In the genomic region with DNA sequence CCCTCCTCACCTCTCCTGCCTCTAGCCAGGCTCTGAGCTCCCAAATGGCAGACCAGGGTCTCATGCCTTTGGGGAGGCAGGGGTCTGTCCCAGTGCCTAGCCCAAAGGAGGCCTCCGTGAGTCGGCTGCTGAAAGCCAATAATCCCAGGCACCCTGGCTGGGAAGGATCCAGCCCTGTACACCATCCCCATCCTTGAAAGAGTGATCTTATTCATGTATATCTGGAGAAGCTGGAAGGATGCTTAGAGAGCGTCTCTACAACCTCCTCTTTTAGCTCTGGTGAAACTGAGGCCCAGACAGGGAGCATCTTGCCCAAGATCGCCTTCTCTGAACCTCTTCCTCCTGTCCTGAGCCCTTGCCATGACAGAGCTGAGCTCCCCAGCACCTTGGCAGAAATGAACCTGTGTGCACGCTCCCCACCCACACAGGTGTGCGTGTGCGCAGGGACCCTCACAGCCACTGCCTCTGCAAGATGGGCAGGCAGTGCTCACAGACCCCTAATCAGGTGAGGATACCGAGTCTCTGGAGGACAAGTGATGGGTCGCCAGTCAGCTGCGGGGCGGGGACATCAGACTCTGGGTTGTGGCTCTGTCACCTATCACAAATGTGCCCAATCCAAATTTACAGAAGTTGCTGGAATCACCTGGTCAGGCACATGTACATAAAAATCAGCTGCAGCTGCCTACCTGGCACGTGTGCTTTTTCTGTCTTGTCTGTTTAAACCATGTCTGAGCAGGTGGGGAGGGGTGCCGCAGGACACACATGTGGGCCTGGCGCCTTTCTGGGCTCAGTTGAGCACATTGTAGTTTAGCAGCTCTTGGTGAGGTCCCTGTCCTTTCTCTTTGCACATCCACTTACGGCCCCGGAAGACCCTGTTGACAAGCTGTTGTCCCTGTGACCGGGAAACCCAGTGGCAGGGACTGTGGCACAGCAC, we compare ENCODE assay signal across 14 cellular contexts. TPM values are rescaled to one million over a fixed set of nuclear protein-coding genes. Genes with fewer than 3 reads are reported as not detected.
DNase-seq lines count a peak whose midpoint lies in the region; ATAC-seq, FAIRE-seq and TF ChIP-seq lines count a peak whose summit lies in the region.
"Had no signal": no experiment of that assay in that cellular context is flagged by ENCODE, and none has a peak within 500 bp of the region (broad histone marks: within the 10 kb centered on the region; RNA-seq: fewer than 3 reads in every experiment).

No MANE protein-coding gene starts in this region.

- no peaks in the 10 kb centered on the region for H3K79me1 ChIP-seq in H9 (ENCODE audit: insufficient read depth, low read depth, low read length, poor library complexity, severe bottlenecking)

- TF ChIP-seq POLR2A in body of pancreas (IDR thresholded peaks at IDR 0.05) (no peak), gastrocnemius medialis (IDR thresholded peaks at IDR 0.05) (no peak)

- no peak overlapping the region for H4K91ac ChIP-seq in H9 (ENCODE audit: insufficient read length, low read depth, low read length)

- no peak overlapping the region for H2BK5ac ChIP-seq in H9 (ENCODE audit: insufficient read length, low read length)

- no peak for FAIRE-seq in kidney (lab: Jason Lieb, UNC)

- H3K27me3 ChIP-seq in H9 (ENCODE audit: insufficient read depth, low read length) (peaks cover 16% of the 10 kb centered on the region; the same call in 1 of the 2 replicates), body of pancreas (no peaks in the 10 kb centered on the region), gastrocnemius medialis (no peaks in the 10 kb centered on the region), SJCRH30 (peaks cover 18% of the 10 kb centered on the region)
- H3K27me3 ChIP-seq: neutrophil had no signal

- no peak overlapping the region for H3K14ac ChIP-seq in H9 (ENCODE audit: insufficient read depth, low read length)

- H3K4me3 ChIP-seq in body of pancreas (no peak overlapping the region), kidney (ENCODE audit: low read length in 2 of 2) (no peak overlapping the region), gastrocnemius medialis (peak overlapping the region in 1 of 4 donors; percentile 65), SJCRH30 (no peak overlapping the region)

- H3K23ac ChIP-seq in H9 (ENCODE audit: insufficient read length, low read depth, low read length): no peak overlapping the region

- in situ Hi-C loops in gastrocnemius medialis (cut with MboI; ENCODE audit: low sequenced_read_pairs in 4 of 4): no loop called here

- no peak overlapping the region for H3T11ph ChIP-seq in H9 (ENCODE audit: low read length)

- WGBS in H9 (ENCODE audit: extremely low coverage, insufficient read length, low lambda C conversion rate): no CpG with 5 or more reads among the region's 17 CpGs
- 74 to 83% methylated on average over 9 to 17 of the region's 17 CpGs for WGBS in body of pancreas, 2 donors

- no peak for DNase-seq in H9
- DNase-seq in body of pancreas: peak in 3 of 4 donors; percentile 11 to 17 (median 15)
- peak; percentile 59 for DNase-seq in kidney
- peak in 1 of 2 donors; percentile 10 for DNase-seq in gastrocnemius medialis
- no peak for DNase-seq in RKO (ENCODE audit: low spot score)
- no peak for DNase-seq in OCI-M1 (lab: John Stamatoyannopoulos, UW)
- DNase-seq in SJCRH30: no peak
- DNase-seq: effector memory CD8-positive, alpha-beta T cell had no signal

- no peak overlapping the region for H2BK12ac ChIP-seq in H9 (ENCODE audit: insufficient read length, low read depth, low read length)

- no peak overlapping the region for H4K8ac ChIP-seq in H9 (replicated peaks; ENCODE audit: insufficient read length, low read depth, low read length)

- H3K27ac ChIP-seq in H9 (ENCODE audit: insufficient read length, low read depth, low read length) (no peak overlapping the region), body of pancreas (peak overlapping the region; percentile 85 to 91 (median 86)), kidney (ENCODE audit: low read depth in 2 of 2, low read length in 2 of 2) (peak overlapping the region in 1 of 2 donors; percentile 55), gastrocnemius medialis (peak overlapping the region; percentile 70 to 85 (median 80)), SJCRH30 (no peak overlapping the region)
- H3K27ac ChIP-seq: HL-60, neutrophil had no signal

- TF ChIP-seq CTCF in H9 (conservative IDR thresholded peaks at IDR 0.05) (no peak), body of pancreas (IDR thresholded peaks at IDR 0.05) (no peak), kidney (IDR thresholded peaks at IDR 0.05; ENCODE audit: borderline replicate concordance, extremely low read depth, insufficient read depth) (no peak), gastrocnemius medialis (IDR thresholded peaks at IDR 0.05 in 4 of 5, conservative IDR thresholded peaks at IDR 0.05 in 1 of 5) (no peak)

- H4K20me1 ChIP-seq in H9 (ENCODE audit: control insufficient read depth, insufficient read depth, insufficient read length): no peaks in the 10 kb centered on the region

- H3K27me3 Mint-ChIP-seq in H9 (ENCODE audit: low read depth): peaks cover 62% of the 10 kb centered on the region

- no peaks in the 10 kb centered on the region for H3K79me2 ChIP-seq in H9 (ENCODE audit: insufficient read depth, low read length)

- peaks cover 15 to 20% of the 10 kb centered on the region in 2 experiments for H3K4me1 Mint-ChIP-seq in H9

- no peak overlapping the region for H4K5ac ChIP-seq in H9 (ENCODE audit: insufficient read length, low read depth, low read length)

- H3K4me1 ChIP-seq in H9 (ENCODE audit: insufficient read depth, low read length) (peaks cover 2% of the 10 kb centered on the region; the same call in 1 of the 2 replicates), body of pancreas (peaks cover 19% of the 10 kb centered on the region), kidney (ENCODE audit: control insufficient read depth in 1 of 2, insufficient read depth in 1 of 2, low read depth in 1 of 2, low read length in 2 of 2) (peaks cover 0 to 9% of the 10 kb centered on the region in 2 donors), gastrocnemius medialis (peaks cover 5 to 6% of the 10 kb centered on the region in 2 donors), SJCRH30 (peaks cover 5% of the 10 kb centered on the region; the same call in 1 of the 2 replicates)

- intact Hi-C loops in body of pancreas (cut with DNase I): no loop called here
- intact Hi-C loops in kidney (cut with DNase I): no loop called here
- intact Hi-C loops in gastrocnemius medialis (cut with DNase I; ENCODE audit: low total_unique reads): no loop called here

- peaks cover 0 to 2% of the 10 kb centered on the region in 2 experiments; a peak in 2 of 5 replicates for H3K9me3 Mint-ChIP-seq in H9
- H3K9me3 Mint-ChIP-seq: activated T-helper 2 cell treated with anti-CD3 and anti-CD28 coated beads, Interferon-gamma antibody, Interleukin-2, Interleukin-4, amounts not matched to agents 10 μg/mL and 5 μg/mL and 100 μg/mL, durations not matched to agents 14 hours and 24 hours and 36 hours; CD4-positive, alpha-beta T cell; effector memory CD8-positive, alpha-beta T cell had no signal

- H2AFZ ChIP-seq in H9 (ENCODE audit: low read length): no peak overlapping the region

- H2BK120ac ChIP-seq in H9 (ENCODE audit: low read depth, low read length, poor library complexity, severe bottlenecking): no peak overlapping the region

- H3K18ac ChIP-seq in H9 (ENCODE audit: insufficient read length, low read depth, low read length): no peak overlapping the region

- no peak overlapping the region for H3K27ac Mint-ChIP-seq in H9
- H3K27ac Mint-ChIP-seq: activated T-helper 2 cell treated with anti-CD3 and anti-CD28 coated beads, Interferon-gamma antibody, Interleukin-2, Interleukin-4, amounts not matched to agents 10 μg/mL and 5 μg/mL and 100 μg/mL, durations not matched to agents 14 hours and 24 hours and 36 hours; CD4-positive, alpha-beta T cell; effector memory CD8-positive, alpha-beta T cell had no signal

- no peaks in the 10 kb centered on the region for H3K23me2 ChIP-seq in H9 (ENCODE audit: insufficient read length, low read depth, low read length, poor library complexity, severe bottlenecking)

- ATAC-seq in body of pancreas (no peak), gastrocnemius medialis (peak in 1 of 2 donors; percentile 4), GM18868 (IDR thresholded peaks at IDR 0.05; ENCODE audit: unreplicated experiment) (no peak)
- ATAC-seq: effector memory CD8-positive, alpha-beta T cell had no signal

- H3K36me3 ChIP-seq in body of pancreas (replicated peaks in 1 of 2; ENCODE audit: insufficient read depth in 1 of 2, low read depth in 2 of 2) (no peaks in the 10 kb centered on the region), kidney (ENCODE audit: control insufficient read depth in 1 of 2, insufficient read depth in 2 of 2, low read length in 2 of 2) (no peaks in the 10 kb centered on the region), gastrocnemius medialis (no peaks in the 10 kb centered on the region), SJCRH30 (no peaks in the 10 kb centered on the region)
- H3K36me3 ChIP-seq: neutrophil had no signal

- no peak overlapping the region for H2BK15ac ChIP-seq in H9 (ENCODE audit: low read depth, low read length)

- H3K36me3 Mint-ChIP-seq in H9 (ENCODE audit: insufficient read depth in 1 of 3, low read depth in 3 of 3): no peaks in the 10 kb centered on the region

- H3K9me3 ChIP-seq in H9 (ENCODE audit: control insufficient read depth, low read depth, low read length): no peaks in the 10 kb centered on the region
- H3K9me3 ChIP-seq in body of pancreas: no peaks in the 10 kb centered on the region
- no peaks in the 10 kb centered on the region for H3K9me3 ChIP-seq in kidney (ENCODE audit: control insufficient read depth in 1 of 2, low read length in 2 of 2)
- no peaks in the 10 kb centered on the region for H3K9me3 ChIP-seq in gastrocnemius medialis
- no peaks in the 10 kb centered on the region for H3K9me3 ChIP-seq in SJCRH30 (replicated peaks)
- H3K9me3 ChIP-seq: neutrophil had no signal

- H3K9ac ChIP-seq in H9 (ENCODE audit: extremely low read depth, insufficient read length, low read length) (no peak overlapping the region), kidney (ENCODE audit: low read length in 2 of 2) (peak overlapping the region in 1 of 2 donors; percentile 71)

- H2AK5ac ChIP-seq in H9 (ENCODE audit: insufficient read length, low read length): no peak overlapping the region

- no peak overlapping the region for H3K4ac ChIP-seq in H9 (ENCODE audit: low read depth, low read length)

- H2BK20ac ChIP-seq in H9 (ENCODE audit: low read depth, low read length, poor library complexity, severe bottlenecking): no peak overlapping the region

- H3K4me3 Mint-ChIP-seq in H9: peak overlapping the region; percentile 60 to 77
- H3K4me3 Mint-ChIP-seq: CD4-positive, alpha-beta T cell; effector memory CD8-positive, alpha-beta T cell had no signal

- no peak overlapping the region for H3K56ac ChIP-seq in H9 (ENCODE audit: insufficient read length, low read depth, low read length)

- no peak overlapping the region for H3K4me2 ChIP-seq in H9 (ENCODE audit: insufficient read depth, insufficient read length, low read length)

RNA-seq across cellular contexts. Expression of gene WNT7B, which starts 49.3 kb away (rescaled TPM):
- total RNA-seq in H9 (2021): 0.09 and 0.31 TPM in 2 replicates
- total RNA-seq in body of pancreas: 1 to 10 TPM in 1 of 2 donors, not detected in 1; 2.1 TPM
- total RNA-seq in kidney: 1.6 TPM
- 2.4 TPM for polyA plus RNA-seq in kidney (ENCODE audit: insufficient read depth, low read depth, low replicate concordance)
- not detected for total RNA-seq in gastrocnemius medialis
- not detected in 2 replicates for total RNA-seq in SJCRH30 (2014; rRNA removed; shearing (Covaris generic))
- total RNA-seq: activated T-helper 2 cell treated with anti-CD3 and anti-CD28 coated beads, Interferon-gamma antibody, Interleukin-2, Interleukin-4, amounts not matched to agents 10 μg/mL and 5 μg/mL and 100 μg/mL, durations not matched to agents 14 hours and 24 hours and 36 hours; CD4-positive, alpha-beta T cell; OCI-LY7 had no signal

Comparison
In these comparisons a context has a peak if more than half of its experiments do, and no peak if none do; other contexts are left out.
1. DNase-seq: peak in body of pancreas (3 of 4) and kidney (single experiment); none in H9 (single experiment), RKO (single experiment), OCI-M1 (single experiment) and SJCRH30 (0 of 2).
2. H3K27ac ChIP-seq: peak in body of pancreas (4 of 4) and gastrocnemius medialis (4 of 4); none in H9 (single experiment) and SJCRH30 (single experiment).